9 cellular contexts compared by ENCODE assay signal in the genomic region with DNA sequence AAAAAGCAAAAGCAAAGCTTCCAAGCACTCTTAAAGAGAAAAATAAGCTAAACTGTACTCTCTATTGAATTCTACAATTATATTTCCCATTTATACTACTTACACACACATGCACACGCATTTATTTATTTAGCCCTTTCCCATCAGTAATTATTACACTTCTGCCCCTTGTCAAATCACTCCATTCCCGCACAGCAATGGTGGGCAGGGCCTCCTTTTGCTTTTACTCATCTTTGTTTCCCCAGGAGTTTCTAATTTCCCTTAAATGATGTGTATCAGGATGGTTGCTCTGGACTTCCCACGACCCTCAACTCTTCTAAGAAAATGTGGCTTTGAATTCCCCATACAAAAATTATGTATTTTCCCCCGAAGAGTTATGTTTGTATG. TPM values are rescaled to one million over a fixed set of nuclear protein-coding genes. Genes with fewer than 3 reads are reported as not detected.
DNase-seq lines count a peak whose midpoint lies in the region; ATAC-seq and TF ChIP-seq lines count a peak whose summit lies in the region.
"Had no signal": no experiment of that assay in that cellular context is flagged by ENCODE, and none has a peak within 500 bp of the region (broad histone marks: within the 10 kb centered on the region; RNA-seq: fewer than 3 reads in every experiment).

No MANE protein-coding gene starts in this region.

- intact Hi-C loops in gastrocnemius medialis (cut with DNase I; ENCODE audit: low total_unique reads): loop anchor here (1.0 to 10.0 kb wide), 5 partner anchors 21 to 342 kb away; partner anchors contain the start of genes SRSF3 and STK38

- peak; percentile 10 for ATAC-seq in GM19455 (IDR thresholded peaks at IDR 0.05; ENCODE audit: unreplicated experiment)
- ATAC-seq in gastrocnemius medialis: no peak
- no peak for ATAC-seq in HG03097 (IDR thresholded peaks at IDR 0.05; ENCODE audit: low FRiP score, unreplicated experiment)
- no peak for ATAC-seq in HG03342 (IDR thresholded peaks at IDR 0.05; ENCODE audit: unreplicated experiment)

- no peak for TF ChIP-seq CTCF in RWPE1 (conservative IDR thresholded peaks at IDR 0.05; ENCODE audit: low read depth)
- TF ChIP-seq CTCF in fibroblast of lung (conservative IDR thresholded peaks at IDR 0.05 in 1 of 2, IDR thresholded peaks at IDR 0.05 in 1 of 2; ENCODE audit: low read depth in 1 of 2, low read length in 2 of 2): no peak
- TF ChIP-seq CTCF in gastrocnemius medialis (IDR thresholded peaks at IDR 0.05 in 4 of 5, conservative IDR thresholded peaks at IDR 0.05 in 1 of 5): no peak

- H3K27ac ChIP-seq in RWPE1 (peak overlapping the region; percentile 87), fibroblast of lung (ENCODE audit: insufficient read depth, low read length) (peak overlapping the region; percentile 6), gastrocnemius medialis (peak overlapping the region; percentile 78 to 82 (median 80))

- CTCF ChIA-PET in RWPE1 (lab: Yijun Ruan, JAX): interaction anchor here (0.6 kb wide), 2 partner anchors 119 to 1381 kb away, joined by 4 to 5 read pairs; no protein-coding TSS in a partner anchor

- POLR2A ChIA-PET in RWPE1 (lab: Yijun Ruan, JAX; ENCODE audit: low non-redundant PET): interaction anchor here (0.8 to 1.3 kb wide), 2 partner anchors 19 to 36 kb away, joined by 3 to 4 read pairs; no protein-coding TSS in a partner anchor

- H3K4me3 ChIP-seq in fibroblast of lung (replicated peaks in 1 of 4; ENCODE audit: control extremely low read depth in 1 of 4, insufficient read depth in 1 of 4, low read depth in 3 of 4, low read length in 4 of 4): peak overlapping the region; percentile 37 to 83 (median 59)
- peak overlapping the region; percentile 55 to 66 (median 59) for H3K4me3 ChIP-seq in gastrocnemius medialis

- in situ Hi-C loops in gastrocnemius medialis (cut with MboI; ENCODE audit: low sequenced_read_pairs in 4 of 4): loop anchor here in 2 of 4 donors (10.0 kb wide), 2 partner anchors 172 to 262 kb away; partner anchors contain the start of gene SRSF3 (in 1 of the 2)

- H3K4me1 ChIP-seq in fibroblast of lung (ENCODE audit: control insufficient read depth, extremely low read depth, insufficient read depth, low read length) (peaks cover 3% of the 10 kb centered on the region), gastrocnemius medialis (peaks cover 6 to 7% of the 10 kb centered on the region in 2 donors)

- peak overlapping the region; percentile 57 for H3K9ac ChIP-seq in fibroblast of lung (ENCODE audit: insufficient read depth, low read length)

- H2AFZ ChIP-seq in fibroblast of lung (ENCODE audit: low read length): peak overlapping the region; percentile 84

- DNase-seq in RWPE1 (ENCODE audit: low spot score) (no peak), fibroblast of lung (ENCODE audit: low read depth in 2 of 2) (no peak), gastrocnemius medialis (no peak), NCI-H187 treated with DMSO at 0.1 percent for 48 hours (lab: John Stamatoyannopoulos, UW) (no peak), ecto neural progenitor cell (ENCODE audit: low spot score) (no peak)

- no peak for TF ChIP-seq POLR2A in gastrocnemius medialis (IDR thresholded peaks at IDR 0.05)

- H3K36me3 ChIP-seq in fibroblast of lung (ENCODE audit: control insufficient read depth, insufficient read depth, low read length) (no peaks in the 10 kb centered on the region), gastrocnemius medialis (no peaks in the 10 kb centered on the region)

- no peaks in the 10 kb centered on the region for H3K79me2 ChIP-seq in fibroblast of lung (ENCODE audit: control insufficient read depth, insufficient read depth, low read length)

- H4K20me1 ChIP-seq in fibroblast of lung (ENCODE audit: control insufficient read depth, extremely low read depth, insufficient read depth, low read length): no peaks in the 10 kb centered on the region

- no peaks in the 10 kb centered on the region for H3K9me3 ChIP-seq in fibroblast of lung (ENCODE audit: control insufficient read depth, insufficient read depth, low read depth, low read length)
- no peaks in the 10 kb centered on the region for H3K9me3 ChIP-seq in gastrocnemius medialis

- peak overlapping the region; percentile 90 for H3K4me2 ChIP-seq in fibroblast of lung (ENCODE audit: extremely low read depth, insufficient read depth, low read length)

- H3K27me3 ChIP-seq in fibroblast of lung (ENCODE audit: control insufficient read depth, insufficient read depth, low read length) (no peaks in the 10 kb centered on the region), gastrocnemius medialis (no peaks in the 10 kb centered on the region)

RNA-seq across cellular contexts. Expression of gene PXT1, which starts 19.9 kb away (rescaled TPM):
- total RNA-seq in fibroblast of lung: under 0.01 and 0.26 TPM in 2 replicates
- polyA plus RNA-seq in fibroblast of lung: 0.03 TPM in 2 replicates
- polyA plus RNA-seq in fibroblast of lung (2012): not detected in 2 replicates
- polyA minus RNA-seq in fibroblast of lung (ENCODE audit: low replicate concordance): not detected in 2 replicates
- total RNA-seq in gastrocnemius medialis: not detected
- total RNA-seq: HT1080 had no signal

RNA-seq across cellular contexts. Expression of gene KCTD20, which starts 20.1 kb away (rescaled TPM):
- total RNA-seq in fibroblast of lung (39.6 and 45.2 TPM in 2 replicates), gastrocnemius medialis (10 to 100 TPM; 28.7 to 39.7 (median 32.9) TPM)
- 34.2 and 87.4 TPM in 2 replicates for polyA plus RNA-seq in fibroblast of lung
- polyA plus RNA-seq in fibroblast of lung (2012): 21.0 and 50.1 TPM in 2 replicates
- polyA minus RNA-seq in fibroblast of lung (ENCODE audit: low replicate concordance): 35.7 and 43.2 TPM in 2 replicates

RNA-seq across cellular contexts. Expression of gene ETV7, which starts 35.2 kb away (rescaled TPM):
- 1.0 and 1.5 TPM in 2 replicates for total RNA-seq in fibroblast of lung
- polyA plus RNA-seq in fibroblast of lung: 0.18 and 0.40 TPM in 2 replicates
- 0.30 and 0.80 TPM in 2 replicates for polyA plus RNA-seq in fibroblast of lung (2012)
- polyA minus RNA-seq in fibroblast of lung (ENCODE audit: low replicate concordance): 0.94 TPM in 1 of 2 replicates, not detected in the other
- not detected for total RNA-seq in gastrocnemius medialis
- total RNA-seq: HT1080 had no signal

Comparison
In these comparisons a context has a peak if more than half of its experiments do, and no peak if none do; other contexts are left out.
1. H3K27ac ChIP-seq: peak in every context shown above with its lines; median percentile 87 in RWPE1; 80 in gastrocnemius medialis; 6 in fibroblast of lung.